In the genomic region with DNA sequence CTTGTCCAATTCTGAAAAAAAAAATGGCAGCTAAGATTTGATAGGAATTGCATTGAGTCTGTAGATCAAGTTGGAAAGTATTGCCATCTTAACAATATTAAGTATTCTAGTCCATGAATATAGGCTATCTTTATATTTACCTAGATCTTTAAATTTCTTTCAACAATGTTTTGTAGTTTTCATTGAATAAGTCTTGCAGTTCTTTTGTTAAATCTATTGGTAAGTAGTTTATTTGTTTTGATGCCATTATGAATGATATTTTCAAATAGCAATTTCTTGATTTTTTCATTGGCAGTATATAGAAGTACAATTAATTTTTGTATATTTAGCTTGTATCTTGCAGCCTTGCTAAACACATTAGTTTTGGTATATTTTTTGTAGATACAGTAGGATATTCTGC, we compare ENCODE assay signal across 35 cellular contexts.
"Had no signal": no experiment of that assay in that cellular context is flagged by ENCODE, and none has a peak within 500 bp of the region (broad histone marks: within the 10 kb centered on the region; RNA-seq: fewer than 3 reads in every experiment).

No MANE protein-coding gene starts in this region.

- DNase-seq: activated B cell treated with CpG ODN at 0.5 μM for 24 hours; activated CD4-positive, alpha-beta memory T cell treated with anti-CD3 and anti-CD28 coated beads for 36 hours; activated CD4-positive, alpha-beta T cell treated with anti-CD3 and anti-CD28 coated beads for 4 hours; activated CD4-positive, alpha-beta T cell treated with anti-CD3 and anti-CD28 coated beads, Interleukin-2, amount 10 ng/mL, durations not matched to agents 24 days and 14 days; activated CD4-positive, alpha-beta T cell treated with anti-CD3 and anti-CD28 coated beads, Interleukin-2, amount 50 U/mL, for 1 hour; activated CD4-positive, alpha-beta T cell treated with anti-CD3 and anti-CD28 coated beads, Interleukin-2, amount 50 U/mL, for 4 hours; activated CD4-positive, CD25-positive, alpha-beta regulatory T cell treated with anti-CD3 and anti-CD28 coated beads, Interleukin-2, amount 50 U/mL, for 72 hours; activated CD8-positive, alpha-beta memory T cell treated with anti-CD3 and anti-CD28 coated beads, Interleukin-2, amount 50 U/mL, for 4 hours; activated CD8-positive, alpha-beta T cell treated with anti-CD3 and anti-CD28 coated beads for 36 hours; activated effector memory CD4-positive, alpha-beta T cell treated with anti-CD3 and anti-CD28 coated beads, Interleukin-2, amount 50 U/mL, for 16 hours; activated gamma-delta T cell treated with Interleukin-2 at 50 U/mL for 16 hours; activated naive CD4-positive, alpha-beta T cell; activated naive CD4-positive, alpha-beta T cell treated with anti-CD3 and anti-CD28 coated beads for 36 hours; activated naive CD4-positive, alpha-beta T cell treated with anti-CD3 and anti-CD28 coated beads, Interleukin-2, amount 50 U/mL, for 16 hours; activated naive CD8-positive, alpha-beta T cell treated with anti-CD3 and anti-CD28 coated beads for 36 hours; activated T-cell treated with anti-CD3 and anti-CD28 coated beads for 4 hours; activated T-cell treated with anti-CD3 and anti-CD28 coated beads, Interleukin-2, amount 50 U/mL, for 1 hour; activated T-cell treated with anti-CD3 and anti-CD28 coated beads, Interleukin-2, amount 50 U/mL, for 4 hours; activated T-cell treated with anti-CD3 and anti-CD28 coated beads, Interleukin-2, amount 50 U/mL, for 72 hours; adrenal gland; amniotic stem cell; aorta; body of pancreas; brain microvascular endothelial cell; central memory CD4-positive, alpha-beta T cell; T-helper 1 cell; T-helper 9 cell had no signal

- H3K4me1 Mint-ChIP-seq: activated B cell treated with CpG ODN at 0.5 μM for 24 hours; activated CD4-positive, alpha-beta T cell treated with anti-CD3 and anti-CD28 coated beads, Interleukin-2, amount 10 ng/mL, durations not matched to agents 24 days and 14 days had no signal

- H3K9me3 Mint-ChIP-seq: activated CD8-positive, alpha-beta T cell treated with anti-CD3 and anti-CD28 coated beads for 36 hours; activated naive CD4-positive, alpha-beta T cell treated with anti-CD3 and anti-CD28 coated beads for 36 hours; activated T-cell treated with anti-CD3 and anti-CD28 coated beads, Interleukin-2, amount 50 U/mL, for 72 hours had no signal

- H3K4me3 Mint-ChIP-seq: activated B cell treated with CpG ODN at 0.5 μM for 24 hours; activated CD4-positive, alpha-beta memory T cell treated with anti-CD3 and anti-CD28 coated beads for 36 hours; activated CD4-positive, alpha-beta T cell treated with anti-CD3 and anti-CD28 coated beads, Interleukin-2, amount 10 ng/mL, durations not matched to agents 24 days and 14 days; activated CD8-positive, alpha-beta T cell treated with anti-CD3 and anti-CD28 coated beads for 36 hours; activated naive CD4-positive, alpha-beta T cell treated with anti-CD3 and anti-CD28 coated beads for 36 hours; activated naive CD8-positive, alpha-beta T cell treated with anti-CD3 and anti-CD28 coated beads for 36 hours; activated T-cell treated with anti-CD3 and anti-CD28 coated beads, Interleukin-2, amount 50 U/mL, for 4 hours; activated T-cell treated with anti-CD3 and anti-CD28 coated beads, Interleukin-2, amount 50 U/mL, for 72 hours; activated T-helper 1 cell treated with anti-CD3 and anti-CD28 coated beads, Interleukin-12 subunit alpha, Interleukin-12 subunit beta, Interleukin-2, Interleukin-4 antibody, amounts not matched to agents 30 ng/mL and 10 ng/mL and 1 ng/mL, durations not matched to agents 14 hours and 24 hours and 36 hours; activated T-helper 17 cell treated with anti-CD3 and anti-CD28 coated beads, Interleukin-2, amount 50 U/mL, for 72 hours; T-helper 1 cell treated with Interleukin-12 subunit alpha and Interleukin-12 subunit beta and Interleukin-4 antibody, amounts not matched to agents 30 μg/mL and 1 μg/mL, for 36 hours had no signal

- ATAC-seq: activated CD8-positive, alpha-beta T cell treated with anti-CD3 and anti-CD28 coated beads for 36 hours; activated naive CD4-positive, alpha-beta T cell treated with anti-CD3 and anti-CD28 coated beads, Interleukin-2, amount 50 U/mL, for 72 hours; activated T-cell treated with anti-CD3 and anti-CD28 coated beads, Interleukin-2, amount 50 U/mL, for 4 hours; activated T-cell treated with anti-CD3 and anti-CD28 coated beads, Interleukin-2, amount 50 U/mL, for 72 hours; activated T-helper 17 cell treated with anti-CD3 and anti-CD28 coated beads, Interleukin-2, amount 50 U/mL, for 72 hours; body of pancreas had no signal

- H3K4me1 ChIP-seq: adrenal gland had no signal

- H3K27me3 Mint-ChIP-seq: activated B cell treated with CpG ODN at 0.5 μM for 24 hours; activated CD4-positive, alpha-beta memory T cell treated with anti-CD3 and anti-CD28 coated beads for 36 hours; activated CD4-positive, alpha-beta T cell treated with anti-CD3 and anti-CD28 coated beads, Interleukin-2, amount 10 ng/mL, durations not matched to agents 24 days and 14 days; activated CD8-positive, alpha-beta T cell treated with anti-CD3 and anti-CD28 coated beads for 36 hours; activated naive CD8-positive, alpha-beta T cell treated with anti-CD3 and anti-CD28 coated beads for 36 hours; activated T-helper 17 cell treated with anti-CD3 and anti-CD28 coated beads, Interleukin-2, amount 50 U/mL, for 72 hours had no signal

- H3K4me3 ChIP-seq: adrenal gland, body of pancreas, breast epithelium had no signal

- H3K27me3 ChIP-seq: adrenal gland, body of pancreas, brain microvascular endothelial cell, breast epithelium had no signal

- H3K27ac Mint-ChIP-seq: activated B cell treated with CpG ODN at 0.5 μM for 24 hours; activated CD4-positive, alpha-beta memory T cell treated with anti-CD3 and anti-CD28 coated beads for 36 hours; activated CD4-positive, alpha-beta T cell treated with anti-CD3 and anti-CD28 coated beads, Interleukin-2, amount 10 ng/mL, durations not matched to agents 24 days and 14 days; activated CD8-positive, alpha-beta T cell treated with anti-CD3 and anti-CD28 coated beads for 36 hours; activated naive CD4-positive, alpha-beta T cell treated with anti-CD3 and anti-CD28 coated beads for 36 hours; activated naive CD4-positive, alpha-beta T cell treated with anti-CD3 and anti-CD28 coated beads, Interleukin-2, amount 50 U/mL, for 72 hours; activated naive CD8-positive, alpha-beta T cell treated with anti-CD3 and anti-CD28 coated beads for 36 hours; activated T-cell treated with anti-CD3 and anti-CD28 coated beads, Interleukin-2, amount 50 U/mL, for 72 hours; activated T-helper 1 cell treated with anti-CD3 and anti-CD28 coated beads, Interleukin-12 subunit alpha, Interleukin-12 subunit beta, Interleukin-2, Interleukin-4 antibody, amounts not matched to agents 30 ng/mL and 10 ng/mL and 1 ng/mL, durations not matched to agents 14 hours and 24 hours and 36 hours; activated T-helper 17 cell treated with anti-CD3 and anti-CD28 coated beads, Interleukin-2, amount 50 U/mL, for 72 hours; T-helper 1 cell treated with Interleukin-12 subunit alpha and Interleukin-12 subunit beta and Interleukin-4 antibody, amounts not matched to agents 30 μg/mL and 1 μg/mL, for 36 hours had no signal

- H3K27ac ChIP-seq: adrenal gland, brain microvascular endothelial cell, VCaP had no signal

- H3K9me3 ChIP-seq: adrenal gland, body of pancreas, breast epithelium had no signal

- H3K36me3 ChIP-seq: adrenal gland, brain microvascular endothelial cell, breast epithelium had no signal

- FAIRE-seq: astrocyte, TTC549 had no signal
